10 cellular contexts compared by ENCODE assay signal in the genomic region with DNA sequence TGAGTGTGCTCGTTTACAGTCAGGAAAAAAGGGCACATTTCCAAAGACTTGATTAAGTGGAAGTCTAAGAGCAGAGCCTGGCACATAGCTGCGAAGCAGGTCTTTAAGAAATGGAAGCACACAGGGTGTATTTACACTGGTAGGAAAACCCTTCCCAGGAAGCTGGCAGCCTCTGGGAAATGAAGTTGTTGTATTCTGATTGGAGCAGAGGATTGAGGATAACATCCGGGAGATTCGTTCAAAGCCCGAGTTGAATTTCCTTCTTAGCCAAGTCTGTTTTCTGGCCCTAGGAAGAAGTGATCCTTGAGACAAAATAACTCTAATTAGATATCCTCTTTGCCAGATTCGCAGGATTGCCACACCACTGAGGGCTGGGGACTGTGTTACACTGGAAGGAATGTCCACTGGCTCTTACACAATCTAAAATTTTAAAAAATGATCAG.
DNase-seq lines count a peak whose midpoint lies in the region; ATAC-seq and TF ChIP-seq lines count a peak whose summit lies in the region.
"Had no signal": no experiment of that assay in that cellular context is flagged by ENCODE, and none has a peak within 500 bp of the region (broad histone marks: within the 10 kb centered on the region; RNA-seq: fewer than 3 reads in every experiment).

No MANE protein-coding gene starts in this region.

- peak overlapping the region; percentile 18; the same call in 1 of the 2 replicates for H3K27ac Mint-ChIP-seq in HFFc6
- no peak overlapping the region for H3K27ac Mint-ChIP-seq in T-helper 2 cell treated with Interferon-gamma antibody and Interleukin-4, amounts not matched to agents 5 μg/mL and 100 μg/mL, for 36 hours
- no peak overlapping the region for H3K27ac Mint-ChIP-seq in T-helper 17 cell

- TF ChIP-seq POLR2A in lower leg skin (IDR thresholded peaks at IDR 0.05) (no peak), suprapubic skin (IDR thresholded peaks at IDR 0.05) (no peak)

- no peaks in the 10 kb centered on the region for H3K27me3 ChIP-seq in esophagus (ENCODE audit: control insufficient read depth in 1 of 2, insufficient read depth in 2 of 2, low read length in 2 of 2)
- no peaks in the 10 kb centered on the region for H3K27me3 ChIP-seq in suprapubic skin

- H3K27me3 Mint-ChIP-seq in HFFc6 (ENCODE audit: insufficient read depth) (no peaks in the 10 kb centered on the region), T-helper 17 cell (peaks cover 52% of the 10 kb centered on the region)
- H3K27me3 Mint-ChIP-seq in T-helper 2 cell treated with Interferon-gamma antibody and Interleukin-4, amounts not matched to agents 5 μg/mL and 100 μg/mL, for 36 hours (ENCODE audit: low read depth) = peaks cover 7% of the 10 kb centered on the region

- H3K4me1 ChIP-seq in esophagus (ENCODE audit: control insufficient read depth in 2 of 2, insufficient read depth in 2 of 2, low read length in 1 of 2) (no peaks in the 10 kb centered on the region), suprapubic skin (peaks cover 8% of the 10 kb centered on the region)

- H3K4me3 Mint-ChIP-seq in HFFc6 = no peak overlapping the region
- no peak overlapping the region for H3K4me3 Mint-ChIP-seq in T-helper 2 cell treated with Interferon-gamma antibody and Interleukin-4, amounts not matched to agents 5 μg/mL and 100 μg/mL, for 36 hours
- H3K4me3 Mint-ChIP-seq in T-helper 17 cell = no peak overlapping the region
- H3K4me3 Mint-ChIP-seq: neural crest cell had no signal

- H3K9me3 ChIP-seq in esophagus (ENCODE audit: control insufficient read depth in 2 of 2, insufficient read depth in 1 of 2, low read depth in 1 of 2, low read length in 1 of 2) (no peaks in the 10 kb centered on the region), suprapubic skin (no peaks in the 10 kb centered on the region), T-helper 17 cell (ENCODE audit: control insufficient read depth, low read length, poor library complexity, severe bottlenecking) (no peaks in the 10 kb centered on the region)

- intact Hi-C loops in lower leg skin (cut with DNase I; ENCODE audit: low total_unique reads) = no loop called here

- H3K4me3 ChIP-seq in esophagus (ENCODE audit: low read depth in 1 of 2, low read length in 2 of 2) = no peak overlapping the region
- no peak overlapping the region for H3K4me3 ChIP-seq in lower leg skin (ENCODE audit: low read depth, poor library complexity, severe bottlenecking)
- no peak overlapping the region for H3K4me3 ChIP-seq in suprapubic skin

- H3K4me1 Mint-ChIP-seq in HFFc6 (ENCODE audit: low read depth) (no peaks in the 10 kb centered on the region), T-helper 17 cell (no peaks in the 10 kb centered on the region)
- H3K4me1 Mint-ChIP-seq in T-helper 2 cell treated with Interferon-gamma antibody and Interleukin-4, amounts not matched to agents 5 μg/mL and 100 μg/mL, for 36 hours (ENCODE audit: low read depth) = no peaks in the 10 kb centered on the region
- H3K4me1 Mint-ChIP-seq: neural crest cell had no signal

- DNase-seq in HFFc6 (peak; percentile 14), lower leg skin (ENCODE audit: low spot score in 2 of 2) (peak; percentile 80 to 91), suprapubic skin (ENCODE audit: low spot score in 2 of 2) (peak; percentile 81 to 84), NCI-H226 (no peak), T-helper 17 cell (no peak), NCI-H2171 treated with DMSO at 0.1 percent for 48 hours (lab: John Stamatoyannopoulos, UW) (no peak)
- no peak for DNase-seq in T-helper 2 cell treated with Interferon-gamma antibody and Interleukin-4, amounts not matched to agents 5 μg/mL and 100 μg/mL, for 36 hours (ENCODE audit: low spot score)

- 50 to 54% methylated on average over 6 of the region's 6 CpGs for WGBS in esophagus, 2 donors
- 50 to 53% methylated on average over 6 of the region's 6 CpGs for WGBS in lower leg skin, 2 donors
- 32% methylated on average over 6 of the region's 6 CpGs for WGBS in suprapubic skin

- H3K27ac ChIP-seq in esophagus (ENCODE audit: low read depth in 2 of 2, low read length in 1 of 2) (peak overlapping the region; percentile 8 to 50), suprapubic skin (peak overlapping the region; percentile 55)
- H3K27ac ChIP-seq: RWPE1 had no signal

- H3K36me3 Mint-ChIP-seq in HFFc6 (ENCODE audit: low read depth) = peaks cover 36% of the 10 kb centered on the region
- no peaks in the 10 kb centered on the region for H3K36me3 Mint-ChIP-seq in T-helper 2 cell treated with Interferon-gamma antibody and Interleukin-4, amounts not matched to agents 5 μg/mL and 100 μg/mL, for 36 hours (ENCODE audit: low read depth)
- H3K36me3 Mint-ChIP-seq in T-helper 17 cell (ENCODE audit: low read depth) = no peaks in the 10 kb centered on the region

- ATAC-seq in T-helper 17 cell = no peak

- H3K36me3 ChIP-seq in esophagus (ENCODE audit: control insufficient read depth in 2 of 2, insufficient read depth in 2 of 2, low read length in 1 of 2) (peaks cover 0 to 7% of the 10 kb centered on the region in 2 donors), suprapubic skin (peaks cover 29% of the 10 kb centered on the region)

- H3K9me3 Mint-ChIP-seq in HFFc6 = no peaks in the 10 kb centered on the region
- no peaks in the 10 kb centered on the region for H3K9me3 Mint-ChIP-seq in T-helper 2 cell treated with Interferon-gamma antibody and Interleukin-4, amounts not matched to agents 5 μg/mL and 100 μg/mL, for 36 hours
- H3K9me3 Mint-ChIP-seq: neural crest cell had no signal

- TF ChIP-seq CTCF in HFFc6 (IDR thresholded peaks at IDR 0.05) (no peak), lower leg skin (IDR thresholded peaks at IDR 0.05) (no peak), suprapubic skin (IDR thresholded peaks at IDR 0.05) (no peak)

- no peak for TF ChIP-seq EP300 in suprapubic skin (IDR thresholded peaks at IDR 0.05)

Comparison
In these comparisons a context has a peak if more than half of its experiments do, and no peak if none do; other contexts are left out.
1. DNase-seq: peak in HFFc6 (single experiment), lower leg skin (2 of 2) and suprapubic skin (2 of 2); none in T-helper 2 cell treated with Interferon-gamma antibody and Interleukin-4, amounts not matched to agents 5 μg/mL and 100 μg/mL, for 36 hours (single experiment), NCI-H226 (single experiment), T-helper 17 cell (0 of 3) and NCI-H2171 treated with DMSO at 0.1 percent for 48 hours (single experiment).